ENCODE assay signal across 28 cellular contexts in genomic region chr22:24033731-24034130, GRCh38. TPM values are rescaled to one million over a fixed set of nuclear protein-coding genes. Genes with fewer than 3 reads are reported as not detected.
DNase-seq lines count a peak whose midpoint lies in the region; ATAC-seq and TF ChIP-seq lines count a peak whose summit lies in the region.
"Had no signal": no experiment of that assay in that cellular context is flagged by ENCODE, and none has a peak within 500 bp of the region (broad histone marks: within the 10 kb centered on the region; RNA-seq: fewer than 3 reads in every experiment).

No MANE protein-coding gene starts in this region.

- H3K4me3 Mint-ChIP-seq in CD4-positive, alpha-beta T cell, result no peak overlapping the region
- H3K4me3 Mint-ChIP-seq in activated T-helper 17 cell treated with anti-CD3 and anti-CD28 coated beads, Interleukin-2, amount 50 U/mL, for 72 hours, result no peak overlapping the region
- H3K4me3 Mint-ChIP-seq in osteocyte (ENCODE audit: unreplicated experiment), result no peak overlapping the region
- H3K4me3 Mint-ChIP-seq: CD4-positive, alpha-beta memory T cell had no signal

- TF ChIP-seq CTCF in CD4-positive, alpha-beta T cell (IDR thresholded peaks at IDR 0.05), result no peak
- TF ChIP-seq CTCF in esophagus muscularis mucosa (IDR thresholded peaks at IDR 0.05), result no peak
- TF ChIP-seq CTCF in osteocyte (IDR thresholded peaks at IDR 0.05), result no peak

- CTCF ChIA-PET in CD4-positive, alpha-beta T cell (lab: Charles Lee), result no interaction called here

- H3K9me3 ChIP-seq in CD4-positive, alpha-beta T cell (ENCODE audit: control insufficient read depth, low read length), result no peaks in the 10 kb centered on the region
- no peaks in the 10 kb centered on the region for H3K9me3 ChIP-seq in esophagus muscularis mucosa
- H3K9me3 ChIP-seq: BLaER1 had no signal

- H3K36me3 ChIP-seq in esophagus muscularis mucosa, result peaks cover 8 to 36% (median 26%) of the 10 kb centered on the region in 4 donors

- H3K27me3 Mint-ChIP-seq in CD4-positive, alpha-beta T cell, result no peaks in the 10 kb centered on the region
- no peaks in the 10 kb centered on the region for H3K27me3 Mint-ChIP-seq in activated T-helper 17 cell treated with anti-CD3 and anti-CD28 coated beads, Interleukin-2, amount 50 U/mL, for 72 hours
- no peaks in the 10 kb centered on the region for H3K27me3 Mint-ChIP-seq in osteocyte (ENCODE audit: unreplicated experiment)
- H3K27me3 Mint-ChIP-seq: CD4-positive, alpha-beta memory T cell had no signal

- H3K4me1 Mint-ChIP-seq in CD4-positive, alpha-beta T cell (ENCODE audit: low read depth), result peaks cover 50% of the 10 kb centered on the region
- H3K4me1 Mint-ChIP-seq in activated T-helper 17 cell treated with anti-CD3 and anti-CD28 coated beads, Interleukin-2, amount 50 U/mL, for 72 hours, result peaks cover 19% of the 10 kb centered on the region
- H3K4me1 Mint-ChIP-seq in osteocyte (ENCODE audit: unreplicated experiment), result no peaks in the 10 kb centered on the region

- H3K4me3 ChIP-seq in esophagus muscularis mucosa, result no peak overlapping the region
- H3K4me3 ChIP-seq: BLaER1 had no signal

- H3K27ac ChIP-seq in CD4-positive, alpha-beta T cell (ENCODE audit: low read depth, low read length), result no peak overlapping the region
- H3K27ac ChIP-seq in esophagus muscularis mucosa (replicated peaks in 1 of 4), result no peak overlapping the region
- H3K27ac ChIP-seq: BLaER1 had no signal

- POLR2A ChIA-PET in CD4-positive, alpha-beta T cell (lab: Charles Lee), result no interaction called here

- intact Hi-C loops in CD4-positive, alpha-beta T cell (cut with DNase I, micrococcal nuclease), result no loop called here
- intact Hi-C loops in esophagus muscularis mucosa (cut with DNase I), result no loop called here

- TF ChIP-seq EP300 in esophagus muscularis mucosa (IDR thresholded peaks at IDR 0.05), result no peak

- WGBS in esophagus muscularis mucosa, result 100% methylated on average over 2 of the region's 4 CpGs

- ATAC-seq in CD4-positive, alpha-beta T cell (ENCODE audit: poor library complexity), result no peak
- no peak for ATAC-seq in activated T-helper 17 cell treated with anti-CD3 and anti-CD28 coated beads, Interleukin-2, amount 50 U/mL, for 72 hours (replicated peaks)
- ATAC-seq in HG02840 (IDR thresholded peaks at IDR 0.05; ENCODE audit: low FRiP score, unreplicated experiment), result no peak
- ATAC-seq: HCT116 had no signal

- peaks cover 30% of the 10 kb centered on the region for H3K36me3 Mint-ChIP-seq in CD4-positive, alpha-beta T cell (ENCODE audit: low read depth)
- H3K36me3 Mint-ChIP-seq in activated T-helper 17 cell treated with anti-CD3 and anti-CD28 coated beads, Interleukin-2, amount 50 U/mL, for 72 hours (ENCODE audit: low read depth), result peaks cover 37% of the 10 kb centered on the region
- peaks cover 22% of the 10 kb centered on the region for H3K36me3 Mint-ChIP-seq in osteocyte (ENCODE audit: unreplicated experiment)

- no peaks in the 10 kb centered on the region for H3K9me3 Mint-ChIP-seq in CD4-positive, alpha-beta T cell
- no peaks in the 10 kb centered on the region for H3K9me3 Mint-ChIP-seq in activated T-helper 17 cell treated with anti-CD3 and anti-CD28 coated beads, Interleukin-2, amount 50 U/mL, for 72 hours
- H3K9me3 Mint-ChIP-seq in osteocyte (ENCODE audit: unreplicated experiment), result no peaks in the 10 kb centered on the region
- H3K9me3 Mint-ChIP-seq: CD4-positive, alpha-beta memory T cell had no signal

- H3K27ac Mint-ChIP-seq in CD4-positive, alpha-beta T cell, result peak overlapping the region; percentile 28
- peak overlapping the region; percentile 55 for H3K27ac Mint-ChIP-seq in activated T-helper 17 cell treated with anti-CD3 and anti-CD28 coated beads, Interleukin-2, amount 50 U/mL, for 72 hours
- H3K27ac Mint-ChIP-seq in osteocyte (ENCODE audit: unreplicated experiment), result no peak overlapping the region

- no peak for TF ChIP-seq POLR2A in esophagus muscularis mucosa (IDR thresholded peaks at IDR 0.05; ENCODE audit: low read depth)

- H3K4me1 ChIP-seq in esophagus muscularis mucosa, result peaks cover 0 to 22% (median 4%) of the 10 kb centered on the region in 4 donors

- no peaks in the 10 kb centered on the region for H3K27me3 ChIP-seq in CD4-positive, alpha-beta T cell (ENCODE audit: control insufficient read depth, insufficient read depth, low read length)
- H3K27me3 ChIP-seq in esophagus muscularis mucosa, result no peaks in the 10 kb centered on the region
- H3K27me3 ChIP-seq: BLaER1 had no signal

- DNase-seq in CD4-positive, alpha-beta T cell, result no peak
- DNase-seq in esophagus muscularis mucosa (ENCODE audit: extremely low spot score) (peak; percentile 60), osteocyte (ENCODE audit: extremely low spot score, unreplicated experiment) (peak; percentile 25), NCI-H1048 (lab: John Stamatoyannopoulos, UW) (no peak), KG1 (lab: John Stamatoyannopoulos, UW) (no peak), cerebellum (ENCODE audit: low spot score) (no peak)
- DNase-seq: CD4-positive, alpha-beta memory T cell; COR-L47; DMS53; GOT3; Karpas-422; NCI-H1417; NCI-H1694; NCI-H2029 treated with DMSO at 0.1 percent for 48 hours; NCI-H446 treated with DMSO at 0.1 percent for 48 hours; NCI-H526; NK-92 treated with Interleukin-12 subunit alpha and Interleukin-12 subunit beta, amount 100 ng/mL, for 24 hours; Right ventricle myocardium superior; RPMI8226 had no signal

RNA-seq across cellular contexts. Expression of gene CABIN1, which starts 22.6 kb away (rescaled TPM):
- total RNA-seq in CD4-positive, alpha-beta T cell, result 100 to 1,000 TPM; 113 TPM
- total RNA-seq in activated T-helper 17 cell treated with anti-CD3 and anti-CD28 coated beads, Interleukin-2, amount 50 U/mL, for 72 hours, result 10 to 100 TPM; 98.0 to 99.4 TPM
- total RNA-seq in esophagus muscularis mucosa, result 10 to 100 TPM; 30.0 to 78.5 (median 49.2) TPM
- 53.4 and 55.6 TPM in 2 replicates for total RNA-seq in osteocyte
- total RNA-seq in cerebellum, result 59.4 TPM
- total RNA-seq: G401 had no signal

RNA-seq across cellular contexts. Expression of gene GSTT4, which starts 28.5 kb away (rescaled TPM):
- total RNA-seq in CD4-positive, alpha-beta T cell, result not detected
- not detected for total RNA-seq in activated T-helper 17 cell treated with anti-CD3 and anti-CD28 coated beads, Interleukin-2, amount 50 U/mL, for 72 hours
- not detected for total RNA-seq in esophagus muscularis mucosa
- total RNA-seq in osteocyte, result not detected in 2 replicates
- not detected for total RNA-seq in cerebellum
- total RNA-seq: A172; CD4-positive, alpha-beta memory T cell; Daoy; G401; HT-29; Right ventricle myocardium superior; SK-MEL-5 had no signal

RNA-seq across cellular contexts. Expression of gene GSTT2, which starts 53.8 kb away (rescaled TPM):
- not detected for total RNA-seq in CD4-positive, alpha-beta T cell
- under 1 TPM in 1 of 2 donors, not detected in 1; 0.29 TPM for total RNA-seq in activated T-helper 17 cell treated with anti-CD3 and anti-CD28 coated beads, Interleukin-2, amount 50 U/mL, for 72 hours
- total RNA-seq in esophagus muscularis mucosa (1 to 10 TPM in 2 of 4 donors, not detected in 2; 1.1 to 1.5 TPM), osteocyte (not detected in 2 replicates), cerebellum (not detected)
- total RNA-seq: A172; CD4-positive, alpha-beta memory T cell; Daoy; G401; SK-MEL-5 had no signal

RNA-seq across cellular contexts. Expression of gene DDT, which starts 59.5 kb away (rescaled TPM):
- total RNA-seq in CD4-positive, alpha-beta T cell, result 10 to 100 TPM; 82.3 to 84.3 TPM
- 100 to 1,000 TPM; 117 to 122 TPM for total RNA-seq in activated T-helper 17 cell treated with anti-CD3 and anti-CD28 coated beads, Interleukin-2, amount 50 U/mL, for 72 hours
- total RNA-seq in esophagus muscularis mucosa, result 100 to 1,000 TPM; 107 to 184 (median 153) TPM
- 108 and 113 TPM in 2 replicates for total RNA-seq in osteocyte
- total RNA-seq in cerebellum, result 32.5 TPM
- total RNA-seq: G401 had no signal

Comparison
In these comparisons a context has a peak if more than half of its experiments do, and no peak if none do; other contexts are left out.
1. DNase-seq: peak in esophagus muscularis mucosa (single experiment) and osteocyte (single experiment); none in CD4-positive, alpha-beta T cell (0 of 10), NCI-H1048 (single experiment), KG1 (single experiment) and cerebellum (single experiment).